ENCODE assay signal across 13 cellular contexts in the genomic region with DNA sequence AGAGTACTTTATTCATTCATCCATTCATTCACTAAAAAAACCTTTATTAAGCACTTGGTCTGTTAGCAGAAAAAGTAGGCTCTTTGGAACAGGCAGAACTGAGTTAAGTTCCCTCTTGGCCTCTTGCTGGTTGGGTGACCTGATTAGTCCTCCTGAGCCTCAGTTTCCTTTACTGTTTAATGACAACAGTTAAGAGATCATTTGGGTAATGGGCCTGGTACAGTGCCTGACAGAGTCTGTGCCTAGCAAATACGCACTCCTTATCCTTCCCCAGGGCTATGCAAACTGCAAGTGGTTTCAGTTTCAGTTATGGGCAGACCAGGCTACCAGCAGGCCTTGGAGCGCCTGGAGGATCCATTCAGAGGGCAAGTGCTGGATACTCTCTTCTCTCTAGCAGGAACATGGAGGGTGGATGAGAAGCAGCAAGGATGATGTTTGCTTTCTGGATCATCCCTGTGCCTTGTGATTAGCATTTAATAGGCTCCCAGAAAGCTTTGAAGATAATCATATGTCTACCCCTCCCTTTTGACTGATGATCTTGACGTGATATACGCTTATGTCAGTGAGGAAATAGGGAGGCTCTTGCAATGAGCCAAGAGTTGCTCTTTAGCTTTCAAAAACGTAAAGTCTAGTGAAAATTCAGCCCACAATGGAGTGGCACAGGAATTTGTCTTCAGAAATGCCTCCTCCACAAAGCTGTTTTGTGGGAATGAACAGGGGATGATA. TPM values are rescaled to one million over a fixed set of nuclear protein-coding genes. Genes with fewer than 3 reads are reported as not detected.
A peak's percentile ranks its signal among the peaks of the same experiment; 100 is the strongest.
DNase-seq lines count a peak whose midpoint lies in the region; ATAC-seq, FAIRE-seq and TF ChIP-seq lines count a peak whose summit lies in the region.
"Had no signal": no experiment of that assay in that cellular context is flagged by ENCODE, and none has a peak within 500 bp of the region (broad histone marks: within the 10 kb centered on the region; RNA-seq: fewer than 3 reads in every experiment).

No MANE protein-coding gene starts in this region.

- no peak overlapping the region for H2AFZ ChIP-seq in Karpas-422 (ENCODE audit: low read length)
- H2AFZ ChIP-seq in K562 (ENCODE audit: low read depth, low read length) = peak overlapping the region; percentile 61

- H3K79me2 ChIP-seq in Karpas-422 (ENCODE audit: low read length) (no peaks in the 10 kb centered on the region), K562 (ENCODE audit: control insufficient read depth, insufficient read depth, low read length) (no peaks in the 10 kb centered on the region)

- CTCF ChIA-PET in Caco-2 (lab: Charles Lee) = interaction anchor here (1.0 to 1.7 kb wide), 2 partner anchors 17 to 31 kb away, joined by 3 to 5 read pairs; no protein-coding TSS in a partner anchor
- CTCF ChIA-PET in K562 (lab: Yijun Ruan, JAX; ENCODE audit: low intra/inter-chr PET ratio) = no interaction called here

- H4K20me1 ChIP-seq in Karpas-422 (ENCODE audit: insufficient read depth, low read depth, low read length) (no peaks in the 10 kb centered on the region), K562 (replicated peaks; ENCODE audit: control insufficient read depth, insufficient read depth, low read length) (no peaks in the 10 kb centered on the region)

- H3K27ac ChIP-seq in Karpas-422 (ENCODE audit: low read length) (no peak overlapping the region), K562 (ENCODE audit: extremely low read depth, low read depth, low read length) (peak overlapping the region; percentile 45; the same call in 1 of the 3 replicates)
- H3K27ac ChIP-seq: neutrophil, SJSA1 had no signal

- intact Hi-C loops in Caco-2 (cut with micrococcal nuclease; ENCODE audit: unreplicated experiment) (loop anchor here (1.0 kb wide), 2 partner anchors 12 to 32 kb away; partner anchors contain the start of gene TAF1B), K562 (cut with micrococcal nuclease) (no loop called here), mucosa of descending colon (cut with DNase I, micrococcal nuclease) (no loop called here)

- H3K4me1 ChIP-seq in Caco-2 (peaks cover 27% of the 10 kb centered on the region), Karpas-422 (ENCODE audit: low read length) (no peaks in the 10 kb centered on the region), K562 (replicated peaks in 1 of 2; ENCODE audit: control insufficient read depth in 2 of 2, insufficient read depth in 2 of 2, low read length in 2 of 2) (peaks cover 0 to 18% of the 10 kb centered on the region in 2 experiments; a peak in 3 of 5 replicates), mucosa of descending colon (ENCODE audit: low read depth) (no peaks in the 10 kb centered on the region)

- BruUV-seq in Caco-2 (replicated peaks; lab: Mats Ljungman, UMichigan) (no TSS peak), K562 (replicated peaks; lab: Mats Ljungman, UMichigan) (no TSS peak)

- 31% methylated on average over 5 of the region's 5 CpGs for WGBS in K562 (ENCODE audit: insufficient coverage, low coverage, missing lambda C conversion rate)

- H3K4me3 ChIP-seq in Caco-2 (ENCODE audit: low read depth, low read length) (no peak overlapping the region), Karpas-422 (ENCODE audit: low read length) (no peak overlapping the region), K562 (no peak overlapping the region), mucosa of descending colon (no peak overlapping the region)
- H3K4me3 ChIP-seq: SJSA1 had no signal

- H3K9me3 Mint-ChIP-seq in Caco-2 (ENCODE audit: unreplicated experiment) (no peaks in the 10 kb centered on the region), nephron progenitor cell (no peaks in the 10 kb centered on the region)
- H3K9me3 Mint-ChIP-seq: CD4-positive, alpha-beta memory T cell had no signal

- H3K27me3 ChIP-seq in Caco-2 (replicated peaks; ENCODE audit: control insufficient read depth, insufficient read depth, low read length) = no peaks in the 10 kb centered on the region
- H3K27me3 ChIP-seq in Karpas-422 (ENCODE audit: low read length) = no peaks in the 10 kb centered on the region
- H3K27me3 ChIP-seq in K562 (ENCODE audit: control insufficient read depth in 2 of 2, insufficient read depth in 2 of 2, low read length in 2 of 2) = no peaks in the 10 kb centered on the region
- H3K27me3 ChIP-seq: SJSA1 had no signal

- TF ChIP-seq POLR2A in K562 (conservative IDR thresholded peaks at IDR 0.05) = no peak

- H3K27ac Mint-ChIP-seq in Caco-2 (ENCODE audit: unreplicated experiment) (peak overlapping the region; percentile 65), nephron progenitor cell (no peak overlapping the region)

- H3K27me3 Mint-ChIP-seq in Caco-2 (ENCODE audit: insufficient read depth, unreplicated experiment) (no peaks in the 10 kb centered on the region), nephron progenitor cell (ENCODE audit: low read depth, poor library complexity) (peaks cover 24% of the 10 kb centered on the region)

- H3K4me3 Mint-ChIP-seq in Caco-2 (ENCODE audit: unreplicated experiment) (no peak overlapping the region), nephron progenitor cell (no peak overlapping the region)

- peaks cover 5% of the 10 kb centered on the region for H3K36me3 Mint-ChIP-seq in Caco-2 (ENCODE audit: insufficient read depth, unreplicated experiment)
- no peaks in the 10 kb centered on the region for H3K36me3 Mint-ChIP-seq in nephron progenitor cell (ENCODE audit: low read depth)
- H3K36me3 Mint-ChIP-seq: CD4-positive, alpha-beta memory T cell had no signal

- H3K36me3 ChIP-seq in Caco-2 (ENCODE audit: control insufficient read depth, insufficient read depth, low read length) (no peaks in the 10 kb centered on the region), Karpas-422 (ENCODE audit: insufficient read depth, low read length) (no peaks in the 10 kb centered on the region), K562 (ENCODE audit: control insufficient read depth, insufficient read depth, low read length) (no peaks in the 10 kb centered on the region), mucosa of descending colon (ENCODE audit: low read depth) (no peaks in the 10 kb centered on the region)
- H3K36me3 ChIP-seq: neutrophil, SJSA1 had no signal

- H3K9me3 ChIP-seq in Caco-2 (no peaks in the 10 kb centered on the region), Karpas-422 (ENCODE audit: low read length) (no peaks in the 10 kb centered on the region), K562 (replicated peaks; ENCODE audit: control insufficient read depth, insufficient read depth, low read depth, low read length) (no peaks in the 10 kb centered on the region), mucosa of descending colon (no peaks in the 10 kb centered on the region)
- H3K9me3 ChIP-seq: neutrophil, SJSA1 had no signal

- no peaks in the 10 kb centered on the region for H3K9me2 ChIP-seq in Karpas-422 (replicated peaks; ENCODE audit: insufficient read depth, low read length)

- no peak for FAIRE-seq in K562 (lab: Jason Lieb, UNC)

- no peaks in the 10 kb centered on the region for H3K9me1 ChIP-seq in K562 (ENCODE audit: control insufficient read depth, insufficient read depth, low read length)

- DNase-seq in Caco-2 (peak in 1 of 2 experiments; percentile 41), Karpas-422 (peak; percentile 32), K562 (ENCODE audit: extremely low read depth in 1 of 4, low spot score in 3 of 4) (no peak), mucosa of descending colon (peak in 2 of 3 donors; percentile 53 to 66), GM03348 (ENCODE audit: low spot score) (no peak), nephron progenitor cell (no peak)
- DNase-seq: activated CD4-positive, CD25-positive, alpha-beta regulatory T cell treated with anti-CD3 and anti-CD28 coated beads, Interleukin-2, amount 50 U/mL, for 72 hours; NCI-H226 had no signal

- no peak overlapping the region for H3K4me2 ChIP-seq in Karpas-422 (ENCODE audit: low read depth, low read length, poor library complexity, severe bottlenecking)
- peak overlapping the region; percentile 35; the same call in 1 of the 2 replicates for H3K4me2 ChIP-seq in K562 (ENCODE audit: insufficient read depth, low read length)

- H3K4me1 Mint-ChIP-seq in Caco-2 (ENCODE audit: low read depth, unreplicated experiment) (peaks cover 21% of the 10 kb centered on the region), nephron progenitor cell (no peaks in the 10 kb centered on the region)

- TF ChIP-seq RAD21 in K562 (CRISPR knock-in tag; conservative IDR thresholded peaks at IDR 0.05 in 1 of 2, IDR thresholded peaks at IDR 0.05 in 1 of 2) = no peak

- TF ChIP-seq EP300 in K562 (IDR thresholded peaks at IDR 0.05; ENCODE audit: low read length) = no peak

- no peak for TF ChIP-seq CTCF in Caco-2 (IDR thresholded peaks at IDR 0.05; ENCODE audit: insufficient read depth in 1 of 2, low read depth in 1 of 2, low read length in 1 of 2, severe bottlenecking in 1 of 2, unreplicated experiment in 1 of 2)
- no peak for TF ChIP-seq CTCF in K562 (IDR thresholded peaks at IDR 0.05 in 2 of 3, conservative IDR thresholded peaks at IDR 0.05 in 1 of 3; ENCODE audit: insufficient read depth in 2 of 3, low read depth in 1 of 3, low read length in 3 of 3)
- no peak for TF ChIP-seq CTCF in mucosa of descending colon (IDR thresholded peaks at IDR 0.05)
- no peak for TF ChIP-seq CTCF in nephron progenitor cell (IDR thresholded peaks at IDR 0.05)

- POLR2A ChIA-PET in Caco-2 (lab: Charles Lee) (interaction anchor here (0.6 to 1.3 kb wide), 2 partner anchors 12 to 1802 kb away, joined by 4 to 5 read pairs; partner anchors contain the start of gene TAF1B), K562 (lab: Yijun Ruan, JAX) (interaction anchor here (0.5 to 1.0 kb wide), 2 partner anchors 11 to 55 kb away, joined by 3 to 4 read pairs; no protein-coding TSS in a partner anchor)

- ATAC-seq in K562 = peak; percentile 79
- ATAC-seq in mucosa of descending colon = peak; percentile 93
- no peak for ATAC-seq in GM18519 (IDR thresholded peaks at IDR 0.05; ENCODE audit: low FRiP score, unreplicated experiment)
- no peak for ATAC-seq in GM21447 (IDR thresholded peaks at IDR 0.05; ENCODE audit: unreplicated experiment)

- in situ Hi-C loops in K562 (cut with MboI) = no loop called here

- H3K9ac ChIP-seq in Karpas-422 (ENCODE audit: low read length) = no peak overlapping the region
- H3K9ac ChIP-seq in K562 (ENCODE audit: insufficient read depth in 1 of 2, low read depth in 2 of 2, low read length in 2 of 2) = no peak overlapping the region; a peak in 1 of 4 replicates

RNA-seq across cellular contexts. Expression of gene TAF1B, which starts 12.4 kb away (rescaled TPM):
- total RNA-seq in Caco-2 (2022) = 24.8 and 25.3 TPM in 2 replicates
- 17.8 and 58.6 TPM in 2 replicates for total RNA-seq in Karpas-422 (2014; rRNA removed; shearing (Covaris generic); ENCODE audit: low replicate concordance)
- total RNA-seq in K562 (2011; cell fraction: chromatin; rRNA removed; ENCODE audit: low replicate concordance) = 21.8 and 60.0 TPM in 2 replicates
- total RNA-seq in K562 (2011; cell fraction: nucleolus; rRNA removed) = 8.7 and 11.8 TPM in 2 replicates
- total RNA-seq in K562 (2011; cell fraction: nucleoplasm; rRNA removed) = 28.4 and 35.4 TPM in 2 replicates
- 8.8 and 15.3 TPM in 2 replicates for total RNA-seq in K562 (2014; rRNA removed)
- 25.1 and 28.4 TPM in 2 replicates for total RNA-seq in K562 (2014; rRNA removed; fragmentation: Illumina TruSeq; extraction: Trizol)
- total RNA-seq in K562 (2015; rRNA removed; fragmentation: Illumina TruSeq; extraction: Trizol) = 24.3 and 24.8 TPM in 2 replicates
- 20.4 and 20.7 TPM in 2 replicates for total RNA-seq in K562 (2021)
- 11.5 and 17.3 TPM in 2 replicates for polyA plus RNA-seq in K562 (2011; rRNA removed)
- 3.0 and 4.9 TPM in 2 replicates for polyA plus RNA-seq in K562 (2011; cell fraction: cytosol; rRNA removed)
- 10.8 and 13.1 TPM in 2 replicates for polyA plus RNA-seq in K562 (2011; cell fraction: nucleus; rRNA removed)
- polyA plus RNA-seq in K562 (2012) = 9.6 and 9.9 TPM in 2 replicates
- 15.0 and 16.8 TPM in 2 replicates for polyA plus RNA-seq in K562 (2014; fragmentation: Illumina TruSeq; extraction: Trizol)
- polyA plus RNA-seq in K562 (2014; fragmentation: Nextera tagmentation; extraction: Ambion mirVana) = 10 to 100 TPM; 13.2 to 17.4 TPM
- polyA plus RNA-seq in K562 (2014; rRNA removed) = 9.9 and 12.9 TPM in 2 replicates
- polyA minus RNA-seq in K562 (2011; rRNA and poly(A)+ RNA removed) = 27.9 and 37.5 TPM in 2 replicates
- 11.2 and 13.0 TPM in 2 replicates for polyA minus RNA-seq in K562 (2011; cell fraction: cytosol; rRNA and poly(A)+ RNA removed)
- 26.1 and 43.8 TPM in 2 replicates for polyA minus RNA-seq in K562 (2011; cell fraction: nucleus; rRNA and poly(A)+ RNA removed)
- 10 to 100 TPM in 2 of 3 donors, 1 to 10 TPM in 1; 9.4 to 14.1 (median 13.2) TPM for total RNA-seq in mucosa of descending colon

Comparison
In these comparisons a context has a peak if more than half of its experiments do, and no peak if none do; other contexts are left out.
1. DNase-seq: peak in Karpas-422 (single experiment) and mucosa of descending colon (2 of 3); none in K562 (0 of 4), GM03348 (single experiment) and nephron progenitor cell (single experiment).
2. ATAC-seq: peak in K562 (single experiment) and mucosa of descending colon (single experiment); none in GM18519 (single experiment) and GM21447 (single experiment).